15 cellular contexts compared by ENCODE assay signal in the genomic region with DNA sequence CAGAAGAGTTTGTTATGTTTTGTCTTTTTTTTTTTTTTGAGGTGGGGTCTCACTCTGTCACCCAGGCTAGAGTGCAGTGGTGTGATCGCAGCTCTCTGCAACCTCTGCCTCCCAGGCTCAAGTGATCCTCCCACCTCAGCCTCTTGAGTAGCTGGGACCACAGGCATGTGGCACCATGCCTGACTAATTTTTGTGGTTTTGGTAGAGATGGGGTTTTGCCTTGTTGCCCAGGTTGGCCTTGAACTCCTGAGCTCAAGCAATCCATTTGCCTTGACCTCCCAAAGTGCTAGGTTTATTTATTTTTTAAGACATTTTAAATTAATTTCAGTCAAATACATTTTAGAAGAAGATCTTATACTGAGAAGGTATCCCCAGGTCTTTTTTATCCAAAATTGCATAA.
"Had no signal": no experiment of that assay in that cellular context is flagged by ENCODE, and none has a peak within 500 bp of the region (broad histone marks: within the 10 kb centered on the region; RNA-seq: fewer than 3 reads in every experiment).

No MANE protein-coding gene starts in this region.

- DNase-seq: activated CD4-positive, alpha-beta T cell treated with anti-CD3 and anti-CD28 coated beads, Interleukin-2, amount 50 U/mL, for 1 hour; activated CD4-positive, CD25-positive, alpha-beta regulatory T cell; activated naive CD4-positive, alpha-beta T cell treated with anti-CD3 and anti-CD28 coated beads, Interleukin-2, amount 10 ng/mL, durations not matched to agents 7 days and 5 days; activated T-cell treated with anti-CD3 and anti-CD28 coated beads for 4 hours; adrenal gland; esophagus squamous epithelium; heart right ventricle; islet precursor cell; left ventricle myocardium superior; sigmoid colon; stimulated activated CD4-positive, alpha-beta T cell treated with anti-CD3 and anti-CD28 coated beads, Interleukin-12 subunit alpha, Interleukin-12 subunit beta, amount 100 ng/mL, for 4 hours; stimulated activated naive CD4-positive, alpha-beta T cell treated with Interleukin-2 at 50 U/mL for 16 hours; T-helper 2 cell; upper lobe of right lung had no signal

- H3K4me3 ChIP-seq: adrenal gland, esophagus squamous epithelium, heart right ventricle, sigmoid colon, upper lobe of right lung had no signal

- H3K9me3 ChIP-seq: adrenal gland, esophagus squamous epithelium, heart right ventricle, sigmoid colon, upper lobe of right lung had no signal

- H3K27ac ChIP-seq: adrenal gland, esophagus squamous epithelium, heart right ventricle, sigmoid colon, upper lobe of right lung had no signal

- ATAC-seq: activated T-helper 17 cell treated with anti-CD3 and anti-CD28 coated beads, Interleukin-2, amount 50 U/mL, for 72 hours; heart right ventricle; left ventricle myocardium superior; upper lobe of right lung had no signal

- H3K36me3 ChIP-seq: adrenal gland, esophagus squamous epithelium, heart right ventricle, sigmoid colon, upper lobe of right lung had no signal

- H3K27me3 ChIP-seq: adrenal gland, esophagus squamous epithelium, heart right ventricle, sigmoid colon, upper lobe of right lung had no signal

- H3K4me1 ChIP-seq: adrenal gland, esophagus squamous epithelium, sigmoid colon, upper lobe of right lung had no signal
